ENCODE assay signal across 23 cellular contexts in genomic region chr6:31785475-31785874, GRCh38. TPM values are rescaled to one million over a fixed set of nuclear protein-coding genes. Genes with fewer than 3 reads are reported as not detected.
"Had no signal": no experiment of that assay in that cellular context is flagged by ENCODE, and none has a peak within 500 bp of the region (broad histone marks: within the 10 kb centered on the region; RNA-seq: fewer than 3 reads in every experiment).

No MANE protein-coding gene starts in this region.

- H3K27ac Mint-ChIP-seq: nephron had no signal

- H3K27me3 Mint-ChIP-seq: naive B cell; stimulated activated memory B cell treated with anti-CD40 and anti-IgM and Interleukin-4, amounts not matched to agents 10 μg/mL and 1 μg/mL and 100 μg/mL, for 72 hours had no signal

- H3K27ac ChIP-seq: epithelial cell of prostate, esophagus muscularis mucosa, gastrocnemius medialis, heart right ventricle, left lung, parathyroid adenoma, prostate gland, right lobe of liver, stomach, thoracic aorta, transverse colon had no signal

- H3K4me1 ChIP-seq: esophagus muscularis mucosa, gastrocnemius medialis, heart right ventricle, left lung, parathyroid adenoma, prostate gland, right lobe of liver, stomach, transverse colon had no signal

- H2AFZ ChIP-seq: parathyroid adenoma had no signal

- H3K4me3 Mint-ChIP-seq: naive B cell; nephron; stimulated activated memory B cell treated with anti-CD40 and anti-IgM and Interleukin-4, amounts not matched to agents 10 μg/mL and 1 μg/mL and 100 μg/mL, for 72 hours had no signal

- H3K9me3 Mint-ChIP-seq: naive B cell; nephron; stimulated activated memory B cell treated with anti-CD40 and anti-IgM and Interleukin-4, amounts not matched to agents 10 μg/mL and 1 μg/mL and 100 μg/mL, for 72 hours had no signal

- DNase-seq: effector memory CD4-positive, alpha-beta T cell; gastrocnemius medialis; heart right ventricle; hypothalamus; islet precursor cell; mesendoderm; naive B cell; occipital lobe; stimulated activated CD4-positive, alpha-beta T cell treated with anti-CD3 and anti-CD28 coated beads, Interleukin-4, amount 100 ng/mL, for 1 hour; stimulated activated CD8-positive, alpha-beta memory T cell treated with anti-CD3 and anti-CD28 coated beads, Interleukin-4, amount 100 ng/mL, for 48 hours; stomach; substantia nigra; transverse colon had no signal

- H3K4me3 ChIP-seq: esophagus muscularis mucosa, gastrocnemius medialis, heart right ventricle, left lung, lung, prostate gland, right lobe of liver, stomach, thoracic aorta, transverse colon had no signal

- H3K27me3 ChIP-seq: esophagus muscularis mucosa, gastrocnemius medialis, heart right ventricle, left lung, right lobe of liver, stomach, transverse colon had no signal

- H3K9me3 ChIP-seq: esophagus muscularis mucosa, gastrocnemius medialis, heart right ventricle, left lung, prostate gland, right lobe of liver, stomach, thoracic aorta, transverse colon had no signal

RNA-seq across cellular contexts. Expression of gene SAPCD1, which starts 23.0 kb away (rescaled TPM):
- total RNA-seq: gastrocnemius medialis had no signal
